Comparison of ENCODE assay signal across 10 cellular contexts in the genomic region with DNA sequence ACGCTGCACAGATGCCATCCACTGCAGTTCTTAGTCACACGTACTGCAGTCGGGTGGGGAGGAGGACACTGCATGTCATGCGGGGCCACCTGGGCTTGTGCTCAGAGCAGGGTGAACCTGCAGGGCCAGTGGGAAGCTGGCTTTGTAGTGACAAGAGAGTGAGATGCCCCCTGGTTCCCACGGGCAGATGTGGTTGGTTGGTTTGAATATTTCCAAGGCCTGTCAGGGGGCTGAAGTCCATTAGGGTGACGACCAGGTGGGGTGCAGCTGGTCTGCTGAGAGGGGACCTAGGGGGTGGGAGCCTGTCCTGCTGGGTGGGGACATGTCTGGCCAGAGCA. TPM values are rescaled to one million over a fixed set of nuclear protein-coding genes. Genes with fewer than 3 reads are reported as not detected.
DNase-seq lines count a peak whose midpoint lies in the region; ATAC-seq and TF ChIP-seq lines count a peak whose summit lies in the region.
"Had no signal": no experiment of that assay in that cellular context is flagged by ENCODE, and none has a peak within 500 bp of the region (broad histone marks: within the 10 kb centered on the region; RNA-seq: fewer than 3 reads in every experiment).

No MANE protein-coding gene starts in this region.

- H2BK5ac ChIP-seq in mesenchymal stem cell (ENCODE audit: low read depth, low read length, poor library complexity, severe bottlenecking) = no peak overlapping the region

- no peaks in the 10 kb centered on the region for H3K79me1 ChIP-seq in mesenchymal stem cell (replicated peaks; ENCODE audit: low read length, poor library complexity, severe bottlenecking)

- H3K36me3 ChIP-seq in mesenchymal stem cell (ENCODE audit: control insufficient read depth in 1 of 2, insufficient read depth in 2 of 2, low read depth in 1 of 2, low read length in 2 of 2) = no peaks in the 10 kb centered on the region
- no peaks in the 10 kb centered on the region for H3K36me3 ChIP-seq in upper lobe of right lung
- H3K36me3 ChIP-seq in mucosa of descending colon (ENCODE audit: low read depth) = no peaks in the 10 kb centered on the region
- H3K36me3 ChIP-seq: cardiac muscle cell had no signal

- intact Hi-C loops in right cardiac atrium (cut with DNase I) (no loop called here), Right ventricle myocardium superior (cut with DNase I) (no loop called here), upper lobe of right lung (cut with DNase I) (no loop called here), mucosa of descending colon (cut with DNase I, micrococcal nuclease) (no loop called here)

- ATAC-seq in right cardiac atrium (no peak), Right ventricle myocardium superior (ENCODE audit: poor library complexity) (no peak), upper lobe of right lung (no peak), mucosa of descending colon (no peak)

- no peak overlapping the region for H2AFZ ChIP-seq in mesenchymal stem cell (ENCODE audit: low read depth, low read length)

- H3K4me3 ChIP-seq in right cardiac atrium (ENCODE audit: low read length) (no peak overlapping the region), mesenchymal stem cell (ENCODE audit: insufficient read depth in 1 of 2, low read depth in 1 of 2, low read length in 2 of 2) (peak overlapping the region in 1 of 2 experiments; percentile 95), upper lobe of right lung (peak overlapping the region; percentile 76), mucosa of descending colon (no peak overlapping the region)

- H3K27ac ChIP-seq in right cardiac atrium (ENCODE audit: low read length) (peak overlapping the region; percentile 80), angular gyrus (ENCODE audit: low read depth, low read length) (peak overlapping the region; percentile 88), mesenchymal stem cell (ENCODE audit: low read length, poor library complexity, severe bottlenecking) (no peak overlapping the region), upper lobe of right lung (peak overlapping the region; percentile 85)
- H3K27ac ChIP-seq: cardiac muscle cell had no signal

- H3K4ac ChIP-seq in mesenchymal stem cell (ENCODE audit: low read depth in 1 of 2, low read length in 2 of 2) = no peak overlapping the region

- H4K8ac ChIP-seq in mesenchymal stem cell (ENCODE audit: low read length) = peak overlapping the region; percentile 86

- TF ChIP-seq CTCF in upper lobe of right lung (IDR thresholded peaks at IDR 0.05) = no peak
- no peak for TF ChIP-seq CTCF in mucosa of descending colon (IDR thresholded peaks at IDR 0.05)

- DNase-seq in right cardiac atrium = peak in 2 of 3 donors; percentile 35 to 63
- no peak for DNase-seq in Right ventricle myocardium superior
- DNase-seq in mesenchymal stem cell = no peak
- no peak for DNase-seq in upper lobe of right lung
- no peak for DNase-seq in epidermal melanocyte (ENCODE audit: insufficient read length, low spot score)
- no peak for DNase-seq in activated CD4-positive, CD25-positive, alpha-beta regulatory T cell treated with anti-CD3 and anti-CD28 coated beads, Interleukin-2, amount 50 U/mL, for 72 hours
- DNase-seq in mucosa of descending colon = no peak

- no peak overlapping the region for H3K23ac ChIP-seq in mesenchymal stem cell (ENCODE audit: low read length in 2 of 2)

- H3K9me3 ChIP-seq in right cardiac atrium (ENCODE audit: control insufficient read depth, low read length) (no peaks in the 10 kb centered on the region), mesenchymal stem cell (ENCODE audit: control insufficient read depth, low read length) (no peaks in the 10 kb centered on the region), upper lobe of right lung (no peaks in the 10 kb centered on the region), mucosa of descending colon (no peaks in the 10 kb centered on the region)

- H2BK120ac ChIP-seq in mesenchymal stem cell (ENCODE audit: low read depth, low read length) = peak overlapping the region; percentile 42

- H3K27me3 ChIP-seq in right cardiac atrium (ENCODE audit: control insufficient read depth, insufficient read depth) (no peaks in the 10 kb centered on the region), mesenchymal stem cell (ENCODE audit: control insufficient read depth in 1 of 2, insufficient read depth in 1 of 2, low read length in 2 of 2) (no peaks in the 10 kb centered on the region), upper lobe of right lung (no peaks in the 10 kb centered on the region)

- no peak overlapping the region for H2BK15ac ChIP-seq in mesenchymal stem cell (ENCODE audit: low read depth, poor library complexity, severe bottlenecking)

- peak overlapping the region; percentile 96 for H3K9ac ChIP-seq in mesenchymal stem cell (ENCODE audit: low read length)

- peak overlapping the region; percentile 87 to 91 for H3K18ac ChIP-seq in mesenchymal stem cell (ENCODE audit: low read depth in 1 of 2, low read length in 2 of 2)

- 89% methylated on average over 6 of the region's 6 CpGs for WGBS in right cardiac atrium
- 88% methylated on average over 6 of the region's 6 CpGs for WGBS in mesenchymal stem cell

- H3K4me1 ChIP-seq in right cardiac atrium (ENCODE audit: control insufficient read depth, insufficient read depth, low read length) = no peaks in the 10 kb centered on the region
- peaks cover 25% of the 10 kb centered on the region for H3K4me1 ChIP-seq in mesenchymal stem cell (ENCODE audit: control insufficient read depth, insufficient read depth, low read depth, low read length)
- peaks cover 13% of the 10 kb centered on the region for H3K4me1 ChIP-seq in upper lobe of right lung
- H3K4me1 ChIP-seq in mucosa of descending colon (ENCODE audit: low read depth) = peaks cover 14% of the 10 kb centered on the region

- H3K4me2 ChIP-seq in mesenchymal stem cell (ENCODE audit: low read length, poor library complexity, severe bottlenecking) = peak overlapping the region; percentile 93

- no peak overlapping the region for H2AK5ac ChIP-seq in mesenchymal stem cell (ENCODE audit: low read length, severe bottlenecking)

- H3K14ac ChIP-seq in mesenchymal stem cell (ENCODE audit: low read length in 2 of 2) = no peak overlapping the region

- H4K91ac ChIP-seq in mesenchymal stem cell (ENCODE audit: low read length) = no peak overlapping the region

- no peak overlapping the region for H2BK12ac ChIP-seq in mesenchymal stem cell (ENCODE audit: low read length in 2 of 2)

RNA-seq across cellular contexts. Expression of a gene that starts 14.3 kb away (rescaled TPM):
- total RNA-seq in right cardiac atrium (1 to 10 TPM; 6.2 to 8.7 (median 7.6) TPM), Right ventricle myocardium superior (6.1 TPM), upper lobe of right lung (9.1 TPM), mucosa of descending colon (10 to 100 TPM; 10.3 to 18.1 (median 14.1) TPM)
- 7.2 TPM for polyA plus RNA-seq in right cardiac atrium
- 6.1 TPM for polyA plus RNA-seq in mesenchymal stem cell (2013, experiment 1 of 2)
- polyA plus RNA-seq in mesenchymal stem cell (2013, experiment 2 of 2) = 5.7 TPM

RNA-seq across cellular contexts. Expression of a gene that starts 36.8 kb away (rescaled TPM):
- total RNA-seq in right cardiac atrium (10 to 100 TPM in 1 of 4 donors, 1 to 10 TPM in 3; 6.4 to 10.1 (median 9.2) TPM), Right ventricle myocardium superior (6.9 TPM), upper lobe of right lung (11.7 TPM), mucosa of descending colon (10 to 100 TPM in 2 of 3 donors, 1 to 10 TPM in 1; 8.5 to 10.2 (median 10.2) TPM)
- 10.9 TPM for polyA plus RNA-seq in right cardiac atrium
- 8.4 TPM for polyA plus RNA-seq in mesenchymal stem cell (2013, experiment 1 of 2)
- polyA plus RNA-seq in mesenchymal stem cell (2013, experiment 2 of 2) = 8.1 TPM

RNA-seq across cellular contexts. Expression of a gene that starts 38.8 kb away (rescaled TPM):
- total RNA-seq in right cardiac atrium (not detected), Right ventricle myocardium superior (not detected), upper lobe of right lung (not detected), mucosa of descending colon (not detected)
- not detected for polyA plus RNA-seq in right cardiac atrium
- polyA plus RNA-seq in mesenchymal stem cell (2013, experiment 1 of 2) = 0.28 TPM
- 0.21 TPM for polyA plus RNA-seq in mesenchymal stem cell (2013, experiment 2 of 2)
- total RNA-seq: cardiac muscle cell, liver had no signal
- polyA plus RNA-seq: cardiac muscle cell, liver had no signal

RNA-seq across cellular contexts. Expression of a gene that starts 50.1 kb away (rescaled TPM):
- not detected for total RNA-seq in right cardiac atrium
- polyA plus RNA-seq in right cardiac atrium = not detected
- total RNA-seq in Right ventricle myocardium superior = not detected
- not detected for polyA plus RNA-seq in mesenchymal stem cell (2013, experiment 1 of 2)
- not detected for polyA plus RNA-seq in mesenchymal stem cell (2013, experiment 2 of 2)
- not detected for total RNA-seq in upper lobe of right lung
- not detected for total RNA-seq in mucosa of descending colon
- total RNA-seq: liver had no signal
- polyA plus RNA-seq: cardiac muscle cell, liver had no signal

Comparison
In these comparisons a context has a peak if more than half of its experiments do, and no peak if none do; other contexts are left out.
1. DNase-seq: peak in right cardiac atrium (2 of 3); none in Right ventricle myocardium superior (single experiment), mesenchymal stem cell (single experiment), upper lobe of right lung (single experiment), epidermal melanocyte (single experiment), activated CD4-positive, CD25-positive, alpha-beta regulatory T cell treated with anti-CD3 and anti-CD28 coated beads, Interleukin-2, amount 50 U/mL, for 72 hours (single experiment) and mucosa of descending colon (0 of 3).